ENCODE assay signal across 21 cellular contexts in genomic region chr15:97683816-97684215, GRCh38.
"Had no signal": no experiment of that assay in that cellular context is flagged by ENCODE, and none has a peak within 500 bp of the region (broad histone marks: within the 10 kb centered on the region; RNA-seq: fewer than 3 reads in every experiment).

No MANE protein-coding gene starts in this region.

- H3K36me3 Mint-ChIP-seq: stimulated activated naive B cell treated with anti-CD40 and anti-IgM and Interleukin-4, amounts not matched to agents 10 μg/mL and 1 μg/mL and 100 μg/mL, for 72 hours had no signal

- H3K36me3 ChIP-seq: brain microvascular endothelial cell, heart left ventricle, left ventricle myocardium inferior, thoracic aorta, upper lobe of left lung had no signal

- H3K4me1 Mint-ChIP-seq: endodermal cell, neural crest cell had no signal

- H3K27ac ChIP-seq: brain microvascular endothelial cell, epithelial cell of prostate, foreskin keratinocyte, heart left ventricle, left ventricle myocardium inferior, thoracic aorta, upper lobe of left lung had no signal

- H3K27me3 Mint-ChIP-seq: stimulated activated naive B cell treated with anti-CD40 and anti-IgM and Interleukin-4, amounts not matched to agents 10 μg/mL and 1 μg/mL and 100 μg/mL, for 72 hours had no signal

- DNase-seq: activated CD4-positive, alpha-beta T cell treated with anti-CD3 and anti-CD28 coated beads, Interleukin-2, amount 10 ng/mL, durations not matched to agents 7 days and 5 days; activated CD8-positive, alpha-beta memory T cell treated with anti-CD3 and anti-CD28 coated beads, Interleukin-2, amount 50 U/mL, for 4 hours; activated effector memory CD4-positive, alpha-beta T cell treated with anti-CD3 and anti-CD28 coated beads, Interleukin-2, amount 50 U/mL, for 16 hours; activated naive CD4-positive, alpha-beta T cell treated with anti-CD3 and anti-CD28 coated beads, Interleukin-2, amount 50 U/mL, for 16 hours; activated T-cell treated with anti-CD3 and anti-CD28 coated beads, Interleukin-2, amount 50 U/mL, for 48 hours; aorta; brain microvascular endothelial cell; central memory CD4-positive, alpha-beta T cell; endodermal cell; foreskin keratinocyte; heart left ventricle; left ventricle myocardium inferior; mammary epithelial cell; midbrain; stimulated activated naive B cell treated with anti-CD40 and anti-IgM and Interleukin-4, amounts not matched to agents 10 μg/mL and 1 μg/mL and 100 μg/mL, for 72 hours; upper lobe of left lung had no signal

- ATAC-seq: activated CD4-positive, CD25-positive, alpha-beta regulatory T cell treated with anti-CD3 and anti-CD28 coated beads, Interleukin-2, amount 50 U/mL, for 24 hours; foreskin keratinocyte; heart left ventricle; stimulated activated naive B cell treated with anti-CD40 and anti-IgM and Interleukin-4, amounts not matched to agents 10 μg/mL and 1 μg/mL and 100 μg/mL, for 72 hours had no signal

- H3K4me1 ChIP-seq: foreskin keratinocyte, heart left ventricle, left ventricle myocardium inferior, upper lobe of left lung had no signal

- H3K27me3 ChIP-seq: brain microvascular endothelial cell, foreskin keratinocyte, heart left ventricle, upper lobe of left lung had no signal

- H3K4me3 Mint-ChIP-seq: activated CD4-positive, alpha-beta T cell treated with anti-CD3 and anti-CD28 coated beads, Interleukin-2, amount 10 ng/mL, durations not matched to agents 7 days and 5 days; endodermal cell; neural crest cell; stimulated activated naive B cell treated with anti-CD40 and anti-IgM and Interleukin-4, amounts not matched to agents 10 μg/mL and 1 μg/mL and 100 μg/mL, for 72 hours had no signal

- H3K27ac Mint-ChIP-seq: activated CD4-positive, alpha-beta T cell treated with anti-CD3 and anti-CD28 coated beads, Interleukin-2, amount 10 ng/mL, durations not matched to agents 7 days and 5 days; endodermal cell; progenitor cell of endocrine pancreas; stimulated activated naive B cell treated with anti-CD40 and anti-IgM and Interleukin-4, amounts not matched to agents 10 μg/mL and 1 μg/mL and 100 μg/mL, for 72 hours had no signal

- H3K9me3 Mint-ChIP-seq: endodermal cell had no signal

- H3K9me3 ChIP-seq: heart left ventricle, left ventricle myocardium inferior, thoracic aorta, upper lobe of left lung had no signal

- H3K4me3 ChIP-seq: heart left ventricle, left ventricle myocardium inferior, thoracic aorta, upper lobe of left lung had no signal
